In genomic region chr20:35111141-35111888, GRCh38 we compare ENCODE assay signal across 10 cellular contexts. TPM values are rescaled to one million over a fixed set of nuclear protein-coding genes. Genes with fewer than 3 reads are reported as not detected.
DNase-seq lines count a peak whose midpoint lies in the region; ATAC-seq, FAIRE-seq and TF ChIP-seq lines count a peak whose summit lies in the region.
"Had no signal": no experiment of that assay in that cellular context is flagged by ENCODE, and none has a peak within 500 bp of the region (broad histone marks: within the 10 kb centered on the region; RNA-seq: fewer than 3 reads in every experiment).

No MANE protein-coding gene starts in this region.

- H3K9me3 ChIP-seq in HepG2 (ENCODE audit: low read length) = no peaks in the 10 kb centered on the region
- no peaks in the 10 kb centered on the region for H3K9me3 ChIP-seq in right lobe of liver

- H3K4me1 ChIP-seq in HepG2 (ENCODE audit: insufficient read depth, low read length) = no peaks in the 10 kb centered on the region
- no peaks in the 10 kb centered on the region for H3K4me1 ChIP-seq in right lobe of liver

- CTCF ChIA-PET in HepG2 (lab: Yijun Ruan, JAX; ENCODE audit: low intra/inter-chr PET ratio, low total read pairs) = no interaction called here

- ATAC-seq in HepG2 (peak; percentile 38; the same call in 2 of the 3 replicates), right lobe of liver (no peak), SK-N-SH treated with all-trans-retinoic acid at 6 μM for 48 hours (peak; percentile 53; the same call in 2 of the 3 replicates), GM21723 (IDR thresholded peaks at IDR 0.05; ENCODE audit: unreplicated experiment) (no peak)

- no peaks in the 10 kb centered on the region for H3K79me2 ChIP-seq in HepG2 (ENCODE audit: insufficient read depth, low read length)

- H3K9ac ChIP-seq in HepG2 (ENCODE audit: insufficient read depth, low read depth, low read length) = no peak overlapping the region

- H4K20me1 ChIP-seq in HepG2 (ENCODE audit: insufficient read depth, low read length) = no peaks in the 10 kb centered on the region

- TF ChIP-seq CTCF in HepG2 (CRISPR knock-in tag; IDR thresholded peaks at IDR 0.05) (no peak), right lobe of liver (IDR thresholded peaks at IDR 0.05) (no peak)

- H3K4me2 ChIP-seq in HepG2 (ENCODE audit: low read depth, low read length) = no peak overlapping the region

- WGBS in HepG2 (ENCODE audit: low lambda C conversion rate) = 50% methylated on average over 4 of the region's 4 CpGs
- 73% methylated on average over 4 of the region's 4 CpGs for WGBS in right lobe of liver (ENCODE audit: insufficient coverage, low coverage, low lambda C conversion rate, missing lambda C conversion rate)

- no peak for DNase-seq in HepG2 (ENCODE audit: low spot score)
- DNase-seq in right lobe of liver = no peak
- peak; percentile 67 for DNase-seq in fibroblast of peridontal ligament (ENCODE audit: extremely low read depth)
- DNase-seq in urothelium cell line (ENCODE audit: low spot score) = peak; percentile 47
- DNase-seq in effector CD4-positive, alpha-beta T cell = no peak
- DNase-seq in stimulated activated CD4-positive, alpha-beta T cell treated with anti-CD3 and anti-CD28 coated beads, Interleukin-15, amount 100 ng/mL, for 24 hours = no peak
- DNase-seq: left cardiac atrium, NCI-H1105 had no signal

- POLR2A ChIA-PET in HepG2 (lab: Yijun Ruan, JAX) = interaction anchor here (0.6 to 1.5 kb wide), 2 partner anchors 15 to 35 kb away, joined by 3 to 7 read pairs; partner anchors contain the start of gene EDEM2

- in situ Hi-C loops in HepG2 (cut with HindIII; ENCODE audit: extremely low pct_ligation_motif_present, low pct_unique_long_range_greater_than_20kb) = no loop called here

- TF ChIP-seq POLR2A in HepG2 (IDR thresholded peaks at IDR 0.05; ENCODE audit: insufficient read depth in 1 of 2, low read depth in 2 of 2, low read length in 2 of 2) = no peak
- no peak for TF ChIP-seq POLR2A in right lobe of liver (IDR thresholded peaks at IDR 0.05)

- H3K27me3 ChIP-seq in HepG2 (ENCODE audit: control insufficient read depth in 1 of 2, insufficient read depth in 2 of 2, low read length in 2 of 2) = no peaks in the 10 kb centered on the region
- no peaks in the 10 kb centered on the region for H3K27me3 ChIP-seq in right lobe of liver

- FAIRE-seq in HepG2 (lab: Jason Lieb, UNC) (no peak), urothelium cell line (lab: Jason Lieb, UNC) (no peak)

- intact Hi-C loops in HepG2 (cut with micrococcal nuclease; ENCODE audit: unreplicated experiment) (no loop called here), right lobe of liver (cut with DNase I) (no loop called here)

- TF ChIP-seq EP300 in HepG2 (IDR thresholded peaks at IDR 0.05; ENCODE audit: low read depth in 2 of 2, low read length in 2 of 2) = no peak
- no peak for TF ChIP-seq EP300 in HepG2 (CRISPR knock-in tag; IDR thresholded peaks at IDR 0.05; ENCODE audit: borderline replicate concordance)

- no peak for TF ChIP-seq RAD21 in HepG2 (CRISPR knock-in tag; IDR thresholded peaks at IDR 0.05)

- no TSS peak for BruUV-seq in HepG2 (replicated peaks; lab: Mats Ljungman, UMichigan)

- no peak overlapping the region for H3K27ac ChIP-seq in HepG2 (ENCODE audit: extremely low read length, insufficient read depth, low read length)
- H3K27ac ChIP-seq in right lobe of liver = no peak overlapping the region

- no peak overlapping the region for H2AFZ ChIP-seq in HepG2 (ENCODE audit: low read length)

- peaks cover 4 to 8% of the 10 kb centered on the region in 2 experiments; a peak in 3 of 5 replicates for H3K36me3 ChIP-seq in HepG2 (replicated peaks in 1 of 2; ENCODE audit: control insufficient read depth in 1 of 2, insufficient read depth in 2 of 2, low read length in 2 of 2)
- peaks cover 0 to 14% (median 8%) of the 10 kb centered on the region in 4 donors for H3K36me3 ChIP-seq in right lobe of liver

- H3K4me3 ChIP-seq in HepG2 (replicated peaks in 1 of 3; ENCODE audit: insufficient read depth in 1 of 3, low read depth in 2 of 3, low read length in 3 of 3) (no peak overlapping the region), right lobe of liver (no peak overlapping the region)

TF ChIP-seq in HepG2, 621 proteins besides CTCF, POLR2A, EP300 and RAD21:
- TF ChIP-seq TARDBP (CRISPR knock-in tag; IDR thresholded peaks at IDR 0.05) (no peak), ERF (CRISPR knock-in tag; IDR thresholded peaks at IDR 0.05) (no peak), FOSL2 (CRISPR knock-in tag; IDR thresholded peaks at IDR 0.05) (0 out of 2 replicates have a peak, but pooled peaks have one; percentile 3), ZNF547 (CRISPR knock-in tag; IDR thresholded peaks at IDR 0.05) (0 out of 2 replicates have a peak, but pooled peaks have one; percentile 35)

TF ChIP-seq in SK-N-SH treated with all-trans-retinoic acid at 6 μM for 48 hours, 23 proteins besides CTCF, POLR2A, EP300 and RAD21 (continues in another document):
- TF ChIP-seq GLIS3 (CRISPR knock-in tag; IDR thresholded peaks at IDR 0.05) = no peak
- no peak for TF ChIP-seq OSR1 (CRISPR knock-in tag; IDR thresholded peaks at IDR 0.05)

RNA-seq across cellular contexts. Expression of gene TRPC4AP, which starts 18.7 kb away (rescaled TPM):
- total RNA-seq in HepG2 (2016; rRNA removed; fragmentation: Illumina TruSeq; extraction: Trizol) (136 and 161 TPM in 2 replicates), right lobe of liver (10 to 100 TPM; 27.6 to 39.3 (median 34.6) TPM)
- 14.0 and 17.1 TPM in 2 replicates for total RNA-seq in HepG2 (2016; cell fraction: cytosol; rRNA removed; fragmentation: Illumina TruSeq; extraction: Trizol; ENCODE audit: low read depth)
- total RNA-seq in HepG2 (2016; cell fraction: insoluble cytoplasmic fraction; rRNA removed; fragmentation: Illumina TruSeq; extraction: Trizol) = 135 and 149 TPM in 2 replicates
- total RNA-seq in HepG2 (2016; cell fraction: membrane; rRNA removed; fragmentation: Illumina TruSeq; extraction: Trizol) = 40.4 and 43.8 TPM in 2 replicates
- 93.4 and 104 TPM in 2 replicates for total RNA-seq in HepG2 (2016; cell fraction: nucleus; rRNA removed; fragmentation: Illumina TruSeq; extraction: Trizol)
- 137 and 161 TPM in 2 replicates for polyA plus RNA-seq in HepG2 (2011; rRNA removed)
- 124 and 126 TPM in 2 replicates for polyA plus RNA-seq in HepG2 (2011; cell fraction: cytosol; rRNA removed)
- polyA plus RNA-seq in HepG2 (2011; cell fraction: nucleus; rRNA removed) = 271 and 292 TPM in 2 replicates
- 99.8 and 102 TPM in 2 replicates for polyA plus RNA-seq in HepG2 (2012)
- 9.6 and 11.2 TPM in 2 replicates for polyA plus RNA-seq in HepG2 (2016; cell fraction: cytosol; fragmentation: Illumina TruSeq; extraction: Trizol; ENCODE audit: low read depth)
- polyA plus RNA-seq in HepG2 (2016; cell fraction: insoluble cytoplasmic fraction; fragmentation: Illumina TruSeq; extraction: Trizol; ENCODE audit: low read depth) = 107 and 117 TPM in 2 replicates
- polyA plus RNA-seq in HepG2 (2016; cell fraction: membrane; fragmentation: Illumina TruSeq; extraction: Trizol; ENCODE audit: low read depth) = 20.1 and 21.8 TPM in 2 replicates
- polyA plus RNA-seq in HepG2 (2016; cell fraction: nucleus; fragmentation: Illumina TruSeq; extraction: Trizol; ENCODE audit: insufficient read depth, low read depth) = 123 and 137 TPM in 2 replicates
- 113 and 272 TPM in 2 replicates for polyA minus RNA-seq in HepG2 (2011; rRNA and poly(A)+ RNA removed; ENCODE audit: low replicate concordance)
- 117 and 119 TPM in 2 replicates for polyA minus RNA-seq in HepG2 (2011; cell fraction: cytosol; rRNA and poly(A)+ RNA removed)
- polyA minus RNA-seq in HepG2 (2011; cell fraction: nucleus; rRNA and poly(A)+ RNA removed) = 108 and 134 TPM in 2 replicates

RNA-seq across cellular contexts. Expression of gene EDEM2, which starts 35.8 kb away (rescaled TPM):
- total RNA-seq in HepG2 (2016; rRNA removed; fragmentation: Illumina TruSeq; extraction: Trizol) = 26.1 and 46.9 TPM in 2 replicates
- 13.9 and 15.6 TPM in 2 replicates for total RNA-seq in HepG2 (2016; cell fraction: cytosol; rRNA removed; fragmentation: Illumina TruSeq; extraction: Trizol; ENCODE audit: low read depth)
- 25.6 and 48.5 TPM in 2 replicates for total RNA-seq in HepG2 (2016; cell fraction: insoluble cytoplasmic fraction; rRNA removed; fragmentation: Illumina TruSeq; extraction: Trizol)
- total RNA-seq in HepG2 (2016; cell fraction: membrane; rRNA removed; fragmentation: Illumina TruSeq; extraction: Trizol) = 27.6 and 30.5 TPM in 2 replicates
- 36.5 and 40.3 TPM in 2 replicates for total RNA-seq in HepG2 (2016; cell fraction: nucleus; rRNA removed; fragmentation: Illumina TruSeq; extraction: Trizol)
- 33.1 and 35.6 TPM in 2 replicates for polyA plus RNA-seq in HepG2 (2011; rRNA removed)
- polyA plus RNA-seq in HepG2 (2011; cell fraction: cytosol; rRNA removed) = 29.4 and 30.1 TPM in 2 replicates
- 20.5 and 25.0 TPM in 2 replicates for polyA plus RNA-seq in HepG2 (2011; cell fraction: nucleus; rRNA removed)
- 28.5 and 32.2 TPM in 2 replicates for polyA plus RNA-seq in HepG2 (2012)
- 14.6 and 16.0 TPM in 2 replicates for polyA plus RNA-seq in HepG2 (2016; cell fraction: cytosol; fragmentation: Illumina TruSeq; extraction: Trizol; ENCODE audit: low read depth)
- 23.9 and 24.8 TPM in 2 replicates for polyA plus RNA-seq in HepG2 (2016; cell fraction: insoluble cytoplasmic fraction; fragmentation: Illumina TruSeq; extraction: Trizol; ENCODE audit: low read depth)
- polyA plus RNA-seq in HepG2 (2016; cell fraction: membrane; fragmentation: Illumina TruSeq; extraction: Trizol; ENCODE audit: low read depth) = 21.0 and 21.5 TPM in 2 replicates
- 57.4 and 60.1 TPM in 2 replicates for polyA plus RNA-seq in HepG2 (2016; cell fraction: nucleus; fragmentation: Illumina TruSeq; extraction: Trizol; ENCODE audit: insufficient read depth, low read depth)
- polyA minus RNA-seq in HepG2 (2011; rRNA and poly(A)+ RNA removed; ENCODE audit: low replicate concordance) = 13.5 and 24.8 TPM in 2 replicates
- polyA minus RNA-seq in HepG2 (2011; cell fraction: cytosol; rRNA and poly(A)+ RNA removed) = 10.6 and 16.1 TPM in 2 replicates
- polyA minus RNA-seq in HepG2 (2011; cell fraction: nucleus; rRNA and poly(A)+ RNA removed) = 5.9 and 9.2 TPM in 2 replicates
- 10 to 100 TPM; 20.1 to 28.0 (median 23.9) TPM for total RNA-seq in right lobe of liver

Comparison
In these comparisons a context has a peak if more than half of its experiments do, and no peak if none do; other contexts are left out.
1. ATAC-seq: peak in HepG2 (single experiment) and SK-N-SH treated with all-trans-retinoic acid at 6 μM for 48 hours (single experiment); none in right lobe of liver (0 of 4) and GM21723 (single experiment).
2. DNase-seq: peak in fibroblast of peridontal ligament (single experiment) and urothelium cell line (single experiment); none in HepG2 (single experiment), right lobe of liver (0 of 3), effector CD4-positive, alpha-beta T cell (single experiment) and stimulated activated CD4-positive, alpha-beta T cell treated with anti-CD3 and anti-CD28 coated beads, Interleukin-15, amount 100 ng/mL, for 24 hours (single experiment).